1 cellular context compared by ENCODE assay signal in genomic region chr2:64865073-64865830, GRCh38.
TF ChIP-seq lines count a peak whose summit lies in the region.

No MANE protein-coding gene starts in this region.

TF ChIP-seq in HepG2, 621 proteins besides CTCF, POLR2A, EP300 and RAD21 (continued from another document and continues in another):
- TF ChIP-seq ZBTB39 (CRISPR knock-in tag; IDR thresholded peaks at IDR 0.05), result no peak
- TF ChIP-seq ZNF235 (CRISPR knock-in tag; IDR thresholded peaks at IDR 0.05; ENCODE audit: borderline replicate concordance), result no peak
- peak; percentile 69; the same call in 1 of the 2 replicates for TF ChIP-seq ZNF776 (CRISPR knock-in tag; IDR thresholded peaks at IDR 0.05)
- TF ChIP-seq NFIB (CRISPR knock-in tag; IDR thresholded peaks at IDR 0.05; ENCODE audit: borderline replicate concordance), result no peak
- TF ChIP-seq CBX1 (IDR thresholded peaks at IDR 0.05; ENCODE audit: low read depth), result no peak
- TF ChIP-seq ZNF558 (CRISPR knock-in tag; IDR thresholded peaks at IDR 0.05; ENCODE audit: borderline replicate concordance), result no peak
- TF ChIP-seq GLMP (CRISPR knock-in tag; IDR thresholded peaks at IDR 0.05; ENCODE audit: borderline replicate concordance), result no peak
- no peak for TF ChIP-seq DPF2 (CRISPR knock-in tag; IDR thresholded peaks at IDR 0.05; ENCODE audit: borderline replicate concordance, low read depth)
- TF ChIP-seq THYN1 (CRISPR knock-in tag; IDR thresholded peaks at IDR 0.05; ENCODE audit: borderline replicate concordance, low read depth), result no peak
- no peak for TF ChIP-seq ZNF326 (CRISPR knock-in tag; IDR thresholded peaks at IDR 0.05; ENCODE audit: borderline replicate concordance)
- TF ChIP-seq KLF16 (CRISPR knock-in tag; IDR thresholded peaks at IDR 0.05), result peak in 1 of 2 experiments; percentile 24; a peak in 1 of 4 replicates
- TF ChIP-seq ZNF552 (CRISPR knock-in tag; IDR thresholded peaks at IDR 0.05; ENCODE audit: borderline replicate concordance), result no peak
- TF ChIP-seq CREBL2 (CRISPR knock-in tag; IDR thresholded peaks at IDR 0.05; ENCODE audit: borderline replicate concordance), result no peak
- TF ChIP-seq ZNF263 (CRISPR knock-in tag; IDR thresholded peaks at IDR 0.05), result peak; percentile 38; the same call in 1 of the 2 replicates
- TF ChIP-seq ZNF562 (CRISPR knock-in tag; IDR thresholded peaks at IDR 0.05; ENCODE audit: borderline replicate concordance), result no peak
- 0 out of 2 replicates have a peak, but pooled peaks have one; percentile 18 for TF ChIP-seq ZNF281 (CRISPR knock-in tag; IDR thresholded peaks at IDR 0.05; ENCODE audit: borderline replicate concordance)
- TF ChIP-seq MAZ (IDR thresholded peaks at IDR 0.05; ENCODE audit: borderline replicate concordance, low read depth, low read length), result no peak
- TF ChIP-seq MAZ (CRISPR knock-in tag; IDR thresholded peaks at IDR 0.05; ENCODE audit: low read depth), result 0 out of 2 replicates have a peak, but pooled peaks have one; percentile 20
- TF ChIP-seq ZNF687 (CRISPR knock-in tag; IDR thresholded peaks at IDR 0.05), result peak; percentile 64
- TF ChIP-seq ZZZ3 (CRISPR knock-in tag; IDR thresholded peaks at IDR 0.05; ENCODE audit: borderline replicate concordance), result 0 out of 2 replicates have a peak, but pooled peaks have one; percentile 35
- no peak for TF ChIP-seq KLF6 (CRISPR knock-in tag; IDR thresholded peaks at IDR 0.05)
- no peak for TF ChIP-seq DZIP1 (CRISPR knock-in tag; IDR thresholded peaks at IDR 0.05)
- TF ChIP-seq ASH2L (IDR thresholded peaks at IDR 0.05; ENCODE audit: insufficient read length, low read depth, low read length), result no peak
- TF ChIP-seq ZSCAN29 (CRISPR knock-in tag; conservative IDR thresholded peaks at IDR 0.05), result no peak
- no peak for TF ChIP-seq ZNF782 (CRISPR knock-in tag; IDR thresholded peaks at IDR 0.05; ENCODE audit: borderline replicate concordance)
- no peak for TF ChIP-seq THAP8 (CRISPR knock-in tag; IDR thresholded peaks at IDR 0.05; ENCODE audit: borderline replicate concordance)
- TF ChIP-seq ZNF282 (IDR thresholded peaks at IDR 0.05; ENCODE audit: partially characterized antibody), result no peak
- TF ChIP-seq ZNF547 (CRISPR knock-in tag; IDR thresholded peaks at IDR 0.05), result no peak
- no peak for TF ChIP-seq MLXIP (CRISPR knock-in tag; IDR thresholded peaks at IDR 0.05; ENCODE audit: borderline replicate concordance)
- no peak for TF ChIP-seq MAFK (conservative IDR thresholded peaks at IDR 0.05 in 1 of 2, IDR thresholded peaks at IDR 0.05 in 1 of 2; ENCODE audit: low read length in 2 of 2)
- TF ChIP-seq ZNF629 (CRISPR knock-in tag; conservative IDR thresholded peaks at IDR 0.05), result no peak
- no peak for TF ChIP-seq PHF20 (CRISPR knock-in tag; IDR thresholded peaks at IDR 0.05)
- no peak for TF ChIP-seq IKZF5 (CRISPR knock-in tag; IDR thresholded peaks at IDR 0.05)
- TF ChIP-seq RBFOX2 (IDR thresholded peaks at IDR 0.05; ENCODE audit: low read depth, low read length), result no peak
- TF ChIP-seq DBP (CRISPR knock-in tag; IDR thresholded peaks at IDR 0.05; ENCODE audit: not compliant biosample characterization), result no peak
- TF ChIP-seq GATAD2A (CRISPR knock-in tag; IDR thresholded peaks at IDR 0.05), result 0 out of 2 replicates have a peak, but pooled peaks have one; percentile 6
- no peak for TF ChIP-seq ZNF75D (CRISPR knock-in tag; IDR thresholded peaks at IDR 0.05; ENCODE audit: borderline replicate concordance)
- no peak for TF ChIP-seq NFE2 (CRISPR knock-in tag; IDR thresholded peaks at IDR 0.05)
- TF ChIP-seq ATF2 (CRISPR knock-in tag; IDR thresholded peaks at IDR 0.05), result no peak
- no peak for TF ChIP-seq HNRNPH1 (optimal IDR thresholded peaks at IDR 0.05; ENCODE audit: low read depth, low read length)
